8 cellular contexts compared by ENCODE assay signal in the genomic region with DNA sequence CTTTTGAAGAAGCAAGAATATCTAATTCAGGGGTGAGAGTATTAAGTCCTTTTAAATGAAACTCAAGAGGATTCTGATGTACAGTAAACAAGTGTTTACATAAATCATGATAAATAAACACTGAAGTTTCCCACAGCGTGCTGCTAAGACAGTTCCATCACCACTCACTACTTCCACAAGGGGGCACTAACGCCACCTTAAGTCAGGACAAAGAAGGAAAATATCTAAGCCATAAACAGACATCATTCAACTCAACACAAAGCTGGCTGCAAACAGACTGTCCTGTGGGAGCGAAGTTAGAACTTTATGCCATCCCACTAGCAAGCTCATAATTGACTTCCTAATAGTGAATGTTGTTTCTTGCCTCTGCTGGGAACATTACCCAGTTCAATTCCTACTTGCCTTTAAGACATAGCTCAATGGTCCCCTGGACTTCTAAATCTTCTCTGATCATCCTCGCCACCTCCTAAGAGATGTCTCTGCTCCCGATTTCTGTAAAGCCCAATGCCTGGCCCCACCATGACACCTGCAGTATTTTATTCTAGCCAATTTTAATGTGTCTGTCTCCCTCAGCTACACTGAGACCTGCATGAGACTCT. TPM values are rescaled to one million over a fixed set of nuclear protein-coding genes. Genes with fewer than 3 reads are reported as not detected.
DNase-seq lines count a peak whose midpoint lies in the region; ATAC-seq and TF ChIP-seq lines count a peak whose summit lies in the region.

No MANE protein-coding gene starts in this region.

- no peak overlapping the region for H4K8ac ChIP-seq in mesenchymal stem cell (ENCODE audit: low read length)

- peaks cover 13% of the 10 kb centered on the region for H3K4me1 ChIP-seq in mesenchymal stem cell (ENCODE audit: control insufficient read depth, insufficient read depth, low read depth, low read length)

- peaks cover 9% of the 10 kb centered on the region for H3K79me1 ChIP-seq in mesenchymal stem cell (replicated peaks; ENCODE audit: low read length, poor library complexity, severe bottlenecking)

- no peak overlapping the region for H3K23ac ChIP-seq in mesenchymal stem cell (ENCODE audit: low read length in 2 of 2)

- no peak overlapping the region for H2BK5ac ChIP-seq in mesenchymal stem cell (ENCODE audit: low read depth, low read length, poor library complexity, severe bottlenecking)

- H2AK5ac ChIP-seq in mesenchymal stem cell (ENCODE audit: low read length, severe bottlenecking): peak overlapping the region; percentile 70

- peak; percentile 84 for TF ChIP-seq CTCF in AG09309 (IDR thresholded peaks at IDR 0.05; ENCODE audit: control insufficient read depth, insufficient read depth, low read depth, low read length, missing control alignments)

- no peak overlapping the region for H2BK12ac ChIP-seq in mesenchymal stem cell (ENCODE audit: low read length in 2 of 2)

- no peak overlapping the region for H3K14ac ChIP-seq in mesenchymal stem cell (ENCODE audit: low read length in 2 of 2)

- H2BK120ac ChIP-seq in mesenchymal stem cell (ENCODE audit: low read depth, low read length): no peak overlapping the region

- DNase-seq in AG09309 (ENCODE audit: low read depth): peak; percentile 64
- peak; percentile 69 for DNase-seq in NCI-H748 (lab: John Stamatoyannopoulos, UW; ENCODE audit: unreplicated experiment)
- DNase-seq in activated CD4-positive, alpha-beta T cell treated with anti-CD3 and anti-CD28 coated beads, Interleukin-2, amount 50 U/mL, for 1 hour: peak; percentile 53
- DNase-seq in ecto neural progenitor cell (ENCODE audit: low spot score): peak; percentile 61
- DNase-seq in mesenchymal stem cell: peak; percentile 88
- peak; percentile 23 to 33 for DNase-seq in stimulated activated CD8-positive, alpha-beta memory T cell treated with anti-CD3 and anti-CD28 coated beads, Interleukin-4, amount 100 ng/mL, for 4 hours (ENCODE audit: low read depth in 2 of 2, low spot score in 1 of 2)

- H2BK15ac ChIP-seq in mesenchymal stem cell (ENCODE audit: low read depth, poor library complexity, severe bottlenecking): no peak overlapping the region

- no peak overlapping the region for H2AFZ ChIP-seq in mesenchymal stem cell (ENCODE audit: low read depth, low read length)

- H3K4ac ChIP-seq in mesenchymal stem cell (ENCODE audit: low read depth in 1 of 2, low read length in 2 of 2): no peak overlapping the region

- H3K4me3 ChIP-seq in AG09309 (ENCODE audit: control insufficient read depth, low read depth, low read length): no peak overlapping the region
- no peak overlapping the region for H3K4me3 ChIP-seq in mesenchymal stem cell (ENCODE audit: insufficient read depth in 1 of 2, low read depth in 1 of 2, low read length in 2 of 2)

- H3K9me3 ChIP-seq in mesenchymal stem cell (ENCODE audit: control insufficient read depth, low read length): no peaks in the 10 kb centered on the region

- H3K27ac ChIP-seq in mesenchymal stem cell (ENCODE audit: low read length, poor library complexity, severe bottlenecking): no peak overlapping the region

- H3K36me3 ChIP-seq in mesenchymal stem cell (ENCODE audit: control insufficient read depth in 1 of 2, insufficient read depth in 2 of 2, low read depth in 1 of 2, low read length in 2 of 2): peaks cover 24 to 85% of the 10 kb centered on the region in 2 experiments

- H3K4me2 ChIP-seq in mesenchymal stem cell (ENCODE audit: low read length, poor library complexity, severe bottlenecking): no peak overlapping the region

- no peak overlapping the region for H3K18ac ChIP-seq in mesenchymal stem cell (ENCODE audit: low read depth in 1 of 2, low read length in 2 of 2)

- WGBS in mesenchymal stem cell: 41% methylated on average over 5 of the region's 5 CpGs

- no peak overlapping the region for H4K91ac ChIP-seq in mesenchymal stem cell (ENCODE audit: low read length)

- peak overlapping the region; percentile 18 for H3K9ac ChIP-seq in mesenchymal stem cell (ENCODE audit: low read length)

- no peaks in the 10 kb centered on the region for H3K27me3 ChIP-seq in mesenchymal stem cell (ENCODE audit: control insufficient read depth in 1 of 2, insufficient read depth in 1 of 2, low read length in 2 of 2)

- ATAC-seq in GM18867 (IDR thresholded peaks at IDR 0.05; ENCODE audit: unreplicated experiment) (peak; percentile 77), HG03342 (IDR thresholded peaks at IDR 0.05; ENCODE audit: unreplicated experiment) (peak; percentile 77)

RNA-seq across cellular contexts. Expression of gene MRPL44, which starts 36.5 kb away (rescaled TPM):
- polyA plus RNA-seq in mesenchymal stem cell (2013, experiment 1 of 2): 22.5 TPM
- polyA plus RNA-seq in mesenchymal stem cell (2013, experiment 2 of 2): 21.7 TPM

RNA-seq across cellular contexts. Expression of gene SERPINE2, which starts 45.4 kb away (rescaled TPM):
- 579 TPM for polyA plus RNA-seq in mesenchymal stem cell (2013, experiment 1 of 2)
- polyA plus RNA-seq in mesenchymal stem cell (2013, experiment 2 of 2): 591 TPM

RNA-seq across cellular contexts. Expression of gene WDFY1, which starts 48.6 kb away (rescaled TPM):
- 40.3 TPM for polyA plus RNA-seq in mesenchymal stem cell (2013, experiment 1 of 2)
- polyA plus RNA-seq in mesenchymal stem cell (2013, experiment 2 of 2): 39.9 TPM

Comparison
In these comparisons a context has a peak if more than half of its experiments do, and no peak if none do; other contexts are left out.
1. DNase-seq: peak in every context shown above with its lines; median percentile 88 in mesenchymal stem cell; 69 in NCI-H748; 64 in AG09309; 61 in ecto neural progenitor cell; 53 in activated CD4-positive, alpha-beta T cell treated with anti-CD3 and anti-CD28 coated beads, Interleukin-2, amount 50 U/mL, for 1 hour; 28 in stimulated activated CD8-positive, alpha-beta memory T cell treated with anti-CD3 and anti-CD28 coated beads, Interleukin-4, amount 100 ng/mL, for 4 hours.